ENCODE assay signal across 25 cellular contexts in genomic region chr12:41466762-41467270, GRCh38.
A peak's percentile ranks its signal among the peaks of the same experiment; 100 is the strongest.
DNase-seq lines count a peak whose midpoint lies in the region; ATAC-seq and TF ChIP-seq lines count a peak whose summit lies in the region.
"Had no signal": no experiment of that assay in that cellular context is flagged by ENCODE, and none has a peak within 500 bp of the region (broad histone marks: within the 10 kb centered on the region; RNA-seq: fewer than 3 reads in every experiment).

No MANE protein-coding gene starts in this region.

- H3K27me3 ChIP-seq in mammary epithelial cell (ENCODE audit: insufficient read depth, low read length) = no peaks in the 10 kb centered on the region
- H3K27me3 ChIP-seq in mesenchymal stem cell (ENCODE audit: control insufficient read depth in 1 of 2, insufficient read depth in 1 of 2, low read length in 2 of 2) = no peaks in the 10 kb centered on the region
- H3K27me3 ChIP-seq: esophagus muscularis mucosa, gastrocnemius medialis, left lung, Peyer's patch, right lobe of liver had no signal

- no peak overlapping the region for H2AK5ac ChIP-seq in mesenchymal stem cell (ENCODE audit: low read length, severe bottlenecking)

- ATAC-seq in HG03521 (IDR thresholded peaks at IDR 0.05; ENCODE audit: unreplicated experiment) = no peak
- ATAC-seq: gastrocnemius medialis; left lung; naive thymus-derived CD4-positive, alpha-beta T cell; right lobe of liver; stimulated activated effector memory CD8-positive, alpha-beta T cell treated with anti-CD3 and anti-CD28 coated beads, Interleukin-12 subunit alpha, Interleukin-12 subunit beta, amount 100 ng/mL, for 72 hours had no signal

- no peak overlapping the region for H3K4ac ChIP-seq in mesenchymal stem cell (ENCODE audit: low read depth in 1 of 2, low read length in 2 of 2)

- no peak overlapping the region for H3K27ac Mint-ChIP-seq in MCF 10A (ENCODE audit: low read depth, unreplicated experiment)
- no peak overlapping the region for H3K27ac Mint-ChIP-seq in nephron progenitor cell
- no peak overlapping the region for H3K27ac Mint-ChIP-seq in immature natural killer cell
- H3K27ac Mint-ChIP-seq in endothelial cell (ENCODE audit: unreplicated experiment) = no peak overlapping the region
- H3K27ac Mint-ChIP-seq: activated naive CD4-positive, alpha-beta T cell treated with anti-CD3 and anti-CD28 coated beads, Interleukin-2, amount 50 U/mL, for 24 hours; CD4-positive, CD25-positive, alpha-beta regulatory T cell; naive thymus-derived CD4-positive, alpha-beta T cell; stimulated activated effector memory CD8-positive, alpha-beta T cell treated with anti-CD3 and anti-CD28 coated beads, Interleukin-12 subunit alpha, Interleukin-12 subunit beta, amount 100 ng/mL, for 72 hours had no signal

- POLR2A ChIA-PET in MCF 10A (lab: Yijun Ruan, JAX) = no interaction called here

- no peaks in the 10 kb centered on the region for H4K20me1 ChIP-seq in mammary epithelial cell (ENCODE audit: insufficient read depth, low read length)

- H2BK5ac ChIP-seq in mesenchymal stem cell (ENCODE audit: low read depth, low read length, poor library complexity, severe bottlenecking) = no peak overlapping the region

- H4K8ac ChIP-seq in mesenchymal stem cell (ENCODE audit: low read length) = no peak overlapping the region

- H3K27ac ChIP-seq in mammary epithelial cell (ENCODE audit: insufficient read depth, low read depth, low read length) = no peak overlapping the region
- H3K27ac ChIP-seq in mesenchymal stem cell (ENCODE audit: low read length, poor library complexity, severe bottlenecking) = no peak overlapping the region
- H3K27ac ChIP-seq: esophagus muscularis mucosa, gastrocnemius medialis, GM23248, left lung, Peyer's patch, right lobe of liver had no signal

- H3K4me1 Mint-ChIP-seq in MCF 10A (ENCODE audit: insufficient read depth, unreplicated experiment) (no peaks in the 10 kb centered on the region), nephron progenitor cell (peaks cover 10% of the 10 kb centered on the region), immature natural killer cell (no peaks in the 10 kb centered on the region), endothelial cell (ENCODE audit: unreplicated experiment) (peaks cover 2% of the 10 kb centered on the region)
- H3K4me1 Mint-ChIP-seq: activated naive CD4-positive, alpha-beta T cell treated with anti-CD3 and anti-CD28 coated beads, Interleukin-2, amount 50 U/mL, for 24 hours; CD4-positive, CD25-positive, alpha-beta regulatory T cell; naive thymus-derived CD4-positive, alpha-beta T cell; stimulated activated effector memory CD8-positive, alpha-beta T cell treated with anti-CD3 and anti-CD28 coated beads, Interleukin-12 subunit alpha, Interleukin-12 subunit beta, amount 100 ng/mL, for 72 hours had no signal

- no peaks in the 10 kb centered on the region for H3K4me1 ChIP-seq in mammary epithelial cell (ENCODE audit: insufficient read depth, low read length)
- H3K4me1 ChIP-seq in mesenchymal stem cell (ENCODE audit: control insufficient read depth, insufficient read depth, low read depth, low read length) = no peaks in the 10 kb centered on the region
- H3K4me1 ChIP-seq: gastrocnemius medialis, left lung, Peyer's patch, right lobe of liver had no signal

- H3K18ac ChIP-seq in mesenchymal stem cell (ENCODE audit: low read depth in 1 of 2, low read length in 2 of 2) = peak overlapping the region in 1 of 2 experiments; percentile 34

- peak; percentile 2 for DNase-seq in mammary epithelial cell
- DNase-seq in MCF 10A (ENCODE audit: unreplicated experiment) = no peak
- peak; percentile 10 for DNase-seq in choroid plexus epithelial cell (ENCODE audit: low read depth)
- peak; percentile 5 for DNase-seq in nephron progenitor cell
- no peak for DNase-seq in immature natural killer cell
- no peak for DNase-seq in mesenchymal stem cell
- no peak for DNase-seq in endothelial cell (ENCODE audit: low spot score)
- DNase-seq: activated CD4-positive, alpha-beta T cell treated with anti-CD3 and anti-CD28 coated beads, Interleukin-2, amount 50 U/mL, for 48 hours; activated CD8-positive, alpha-beta memory T cell treated with anti-CD3 and anti-CD28 coated beads, Interleukin-2, amount 50 U/mL, for 4 hours; anterior cingulate cortex; CD4-positive, CD25-positive, alpha-beta regulatory T cell; gastrocnemius medialis; GM23248; left lung; naive thymus-derived CD4-positive, alpha-beta T cell; NCI-H1092 treated with DMSO at 0.1 percent for 48 hours; NCI-H69; Peyer's patch; right lobe of liver; stimulated activated CD4-positive, alpha-beta T cell treated with anti-CD3 and anti-CD28 coated beads, Interleukin-4, amount 100 ng/mL, for 24 hours; T-helper 1 cell had no signal

- TF ChIP-seq CTCF in mammary epithelial cell (conservative IDR thresholded peaks at IDR 0.05 in 1 of 2, IDR thresholded peaks at IDR 0.05 in 1 of 2; ENCODE audit: extremely low read depth in 1 of 2, insufficient read depth in 1 of 2, low read depth in 1 of 2, low read length in 2 of 2) (no peak), MCF 10A (IDR thresholded peaks at IDR 0.05; ENCODE audit: unreplicated experiment) (no peak), choroid plexus epithelial cell (conservative IDR thresholded peaks at IDR 0.05; ENCODE audit: low read depth, low read length) (no peak), nephron progenitor cell (IDR thresholded peaks at IDR 0.05) (no peak), endothelial cell (IDR thresholded peaks at IDR 0.05; ENCODE audit: unreplicated experiment) (no peak)

- BruUV-seq in mammary epithelial cell (replicated peaks; lab: Mats Ljungman, UMichigan) (no TSS peak), MCF 10A (replicated peaks; lab: Mats Ljungman, UMichigan) (no TSS peak)

- peaks cover 69% of the 10 kb centered on the region for H3K27me3 Mint-ChIP-seq in MCF 10A (ENCODE audit: insufficient read depth, unreplicated experiment)
- peaks cover 7% of the 10 kb centered on the region for H3K27me3 Mint-ChIP-seq in nephron progenitor cell (ENCODE audit: low read depth, poor library complexity)
- peaks cover 0 to 5% (median 4%) of the 10 kb centered on the region in 3 donors for H3K27me3 Mint-ChIP-seq in immature natural killer cell (ENCODE audit: low read depth in 3 of 3)
- no peaks in the 10 kb centered on the region for H3K27me3 Mint-ChIP-seq in endothelial cell (ENCODE audit: unreplicated experiment)
- H3K27me3 Mint-ChIP-seq: activated naive CD4-positive, alpha-beta T cell treated with anti-CD3 and anti-CD28 coated beads, Interleukin-2, amount 50 U/mL, for 24 hours; CD4-positive, CD25-positive, alpha-beta regulatory T cell had no signal

- H3K9ac ChIP-seq in mammary epithelial cell (ENCODE audit: insufficient read depth, low read length) (no peak overlapping the region), mesenchymal stem cell (ENCODE audit: low read length) (no peak overlapping the region)
- H3K9ac ChIP-seq: GM23248 had no signal

- no peaks in the 10 kb centered on the region for H3K36me3 ChIP-seq in mammary epithelial cell (ENCODE audit: insufficient read depth, low read length)
- no peaks in the 10 kb centered on the region for H3K36me3 ChIP-seq in mesenchymal stem cell (ENCODE audit: control insufficient read depth in 1 of 2, insufficient read depth in 2 of 2, low read depth in 1 of 2, low read length in 2 of 2)
- H3K36me3 ChIP-seq: esophagus muscularis mucosa, gastrocnemius medialis, left lung, Peyer's patch, right lobe of liver had no signal

- no peak overlapping the region for H2BK120ac ChIP-seq in mesenchymal stem cell (ENCODE audit: low read depth, low read length)

- intact Hi-C loops in mammary epithelial cell (cut with micrococcal nuclease) (no loop called here), MCF 10A (cut with micrococcal nuclease) (no loop called here)

- no peaks in the 10 kb centered on the region for H3K79me1 ChIP-seq in mesenchymal stem cell (replicated peaks; ENCODE audit: low read length, poor library complexity, severe bottlenecking)

- H3K4me3 Mint-ChIP-seq in MCF 10A (ENCODE audit: unreplicated experiment) (no peak overlapping the region), nephron progenitor cell (no peak overlapping the region), immature natural killer cell (no peak overlapping the region), endothelial cell (ENCODE audit: unreplicated experiment) (no peak overlapping the region)
- H3K4me3 Mint-ChIP-seq: activated naive CD4-positive, alpha-beta T cell treated with anti-CD3 and anti-CD28 coated beads, Interleukin-2, amount 50 U/mL, for 24 hours; CD4-positive, CD25-positive, alpha-beta regulatory T cell; naive thymus-derived CD4-positive, alpha-beta T cell; stimulated activated effector memory CD8-positive, alpha-beta T cell treated with anti-CD3 and anti-CD28 coated beads, Interleukin-12 subunit alpha, Interleukin-12 subunit beta, amount 100 ng/mL, for 72 hours had no signal

- H3K4me2 ChIP-seq in mammary epithelial cell (ENCODE audit: insufficient read depth, low read depth, low read length) (no peak overlapping the region), mesenchymal stem cell (ENCODE audit: low read length, poor library complexity, severe bottlenecking) (no peak overlapping the region)

- H3K36me3 Mint-ChIP-seq in MCF 10A (ENCODE audit: insufficient read depth, unreplicated experiment) (no peaks in the 10 kb centered on the region), nephron progenitor cell (ENCODE audit: low read depth) (no peaks in the 10 kb centered on the region), immature natural killer cell (no peaks in the 10 kb centered on the region), endothelial cell (ENCODE audit: low read depth, unreplicated experiment) (no peaks in the 10 kb centered on the region)
- H3K36me3 Mint-ChIP-seq: activated naive CD4-positive, alpha-beta T cell treated with anti-CD3 and anti-CD28 coated beads, Interleukin-2, amount 50 U/mL, for 24 hours; CD4-positive, CD25-positive, alpha-beta regulatory T cell; naive thymus-derived CD4-positive, alpha-beta T cell; stimulated activated effector memory CD8-positive, alpha-beta T cell treated with anti-CD3 and anti-CD28 coated beads, Interleukin-12 subunit alpha, Interleukin-12 subunit beta, amount 100 ng/mL, for 72 hours had no signal

- no peak overlapping the region for H4K91ac ChIP-seq in mesenchymal stem cell (ENCODE audit: low read length)

- WGBS in mammary epithelial cell (ENCODE audit: low coverage, missing lambda C conversion rate) = 82% methylated on average over 5 of the region's 5 CpGs
- WGBS in mesenchymal stem cell = 71% methylated on average over 3 of the region's 5 CpGs

- H3K23ac ChIP-seq in mesenchymal stem cell (ENCODE audit: low read length in 2 of 2) = no peak overlapping the region

- in situ Hi-C loops in mammary epithelial cell (cut with MboI; ENCODE audit: low sequenced_read_pairs in 2 of 2) = no loop called here

- dilution Hi-C loops in mammary epithelial cell (cut with HindIII; ENCODE audit: low sequenced_read_pairs) = no loop called here

- H2AFZ ChIP-seq in mammary epithelial cell (ENCODE audit: low read depth, low read length) (no peak overlapping the region), mesenchymal stem cell (ENCODE audit: low read depth, low read length) (no peak overlapping the region)
- H2AFZ ChIP-seq: GM23248 had no signal

- no peaks in the 10 kb centered on the region for H3K79me2 ChIP-seq in mammary epithelial cell (ENCODE audit: insufficient read depth, low read length)

- CTCF ChIA-PET in mammary epithelial cell (lab: Charles Lee; ENCODE audit: low non-redundant PET) = no interaction called here
- CTCF ChIA-PET in MCF 10A (lab: Yijun Ruan, JAX) = no interaction called here

- H3K4me3 ChIP-seq in mammary epithelial cell (replicated peaks in 1 of 3; ENCODE audit: insufficient read depth in 1 of 3, low read depth in 2 of 3, low read length in 3 of 3) = no peak overlapping the region
- no peak overlapping the region for H3K4me3 ChIP-seq in choroid plexus epithelial cell (ENCODE audit: low read depth, low read length)
- no peak overlapping the region for H3K4me3 ChIP-seq in mesenchymal stem cell (ENCODE audit: insufficient read depth in 1 of 2, low read depth in 1 of 2, low read length in 2 of 2)
- H3K4me3 ChIP-seq: esophagus muscularis mucosa, gastrocnemius medialis, GM23248, left lung, Peyer's patch, right lobe of liver had no signal

- H3K9me3 ChIP-seq in mammary epithelial cell (replicated peaks; ENCODE audit: insufficient read depth, low read length) = no peaks in the 10 kb centered on the region
- no peaks in the 10 kb centered on the region for H3K9me3 ChIP-seq in mesenchymal stem cell (ENCODE audit: control insufficient read depth, low read length)
- H3K9me3 ChIP-seq: esophagus muscularis mucosa, gastrocnemius medialis, left lung, Peyer's patch, right lobe of liver had no signal

- no peaks in the 10 kb centered on the region for H3K9me3 Mint-ChIP-seq in MCF 10A (ENCODE audit: unreplicated experiment)
- H3K9me3 Mint-ChIP-seq in nephron progenitor cell = no peaks in the 10 kb centered on the region
- peaks cover 0 to 8% (median 0%) of the 10 kb centered on the region in 6 donors for H3K9me3 Mint-ChIP-seq in immature natural killer cell
- H3K9me3 Mint-ChIP-seq in endothelial cell (ENCODE audit: unreplicated experiment) = no peaks in the 10 kb centered on the region
- H3K9me3 Mint-ChIP-seq: activated naive CD4-positive, alpha-beta T cell treated with anti-CD3 and anti-CD28 coated beads, Interleukin-2, amount 50 U/mL, for 24 hours; naive thymus-derived CD4-positive, alpha-beta T cell; stimulated activated effector memory CD8-positive, alpha-beta T cell treated with anti-CD3 and anti-CD28 coated beads, Interleukin-12 subunit alpha, Interleukin-12 subunit beta, amount 100 ng/mL, for 72 hours had no signal

- no peak overlapping the region for H3K14ac ChIP-seq in mesenchymal stem cell (ENCODE audit: low read length in 2 of 2)

- H2BK15ac ChIP-seq in mesenchymal stem cell (ENCODE audit: low read depth, poor library complexity, severe bottlenecking) = no peak overlapping the region

- peak overlapping the region in 1 of 2 experiments; percentile 76 for H2BK12ac ChIP-seq in mesenchymal stem cell (ENCODE audit: low read length in 2 of 2)

Comparison
In these comparisons a context has a peak if more than half of its experiments do, and no peak if none do; other contexts are left out.
1. DNase-seq: peak in mammary epithelial cell (single experiment), choroid plexus epithelial cell (single experiment) and nephron progenitor cell (single experiment); none in MCF 10A (single experiment), immature natural killer cell (0 of 3), mesenchymal stem cell (single experiment) and endothelial cell (single experiment).